Comparison of ENCODE assay signal across 13 cellular contexts in genomic region chr4:56626420-56626819, GRCh38. TPM values are rescaled to one million over a fixed set of nuclear protein-coding genes. Genes with fewer than 3 reads are reported as not detected.
DNase-seq lines count a peak whose midpoint lies in the region; ATAC-seq and TF ChIP-seq lines count a peak whose summit lies in the region.
"Had no signal": no experiment of that assay in that cellular context is flagged by ENCODE, and none has a peak within 500 bp of the region (broad histone marks: within the 10 kb centered on the region; RNA-seq: fewer than 3 reads in every experiment).

No MANE protein-coding gene starts in this region.

- CTCF ChIA-PET in activated CD4-positive, alpha-beta T cell treated with anti-CD3 and anti-CD28 coated beads for 36 hours (lab: Charles Lee): no interaction called here

- intact Hi-C loops in activated CD4-positive, alpha-beta T cell treated with anti-CD3 and anti-CD28 coated beads for 36 hours (cut with DNase I, micrococcal nuclease): no loop called here

- H3K36me3 Mint-ChIP-seq in activated CD4-positive, alpha-beta T cell treated with anti-CD3 and anti-CD28 coated beads for 36 hours (ENCODE audit: low read depth): peaks cover 11% of the 10 kb centered on the region
- H3K36me3 Mint-ChIP-seq: CD4-positive, CD25-positive, alpha-beta regulatory T cell had no signal

- WGBS in GM23248 (ENCODE audit: low coverage in 1 of 2, low lambda C conversion rate in 2 of 2, missing lambda C conversion rate in 2 of 2), 2 experiments: 21 to 22% methylated on average over 1 of the region's 1 CpG

- H3K4me2 ChIP-seq in GM23248 (ENCODE audit: unreplicated experiment) (no peak overlapping the region), Karpas-422 (ENCODE audit: low read depth, low read length, poor library complexity, severe bottlenecking) (no peak overlapping the region)
- H3K4me2 ChIP-seq: BLaER1 treated with 17β-estradiol and CSF1 and Interleukin-3, amounts not matched to agents 10 nM and 100 nM; GM23338 had no signal

- peaks cover 4% of the 10 kb centered on the region; the same call in 1 of the 2 replicates for H3F3A ChIP-seq in GM23248 (ENCODE audit: insufficient read depth)

- POLR2A ChIA-PET in activated CD4-positive, alpha-beta T cell treated with anti-CD3 and anti-CD28 coated beads for 36 hours (lab: Charles Lee): no interaction called here

- H3K36me3 ChIP-seq in GM23248 (ENCODE audit: low read depth): no peaks in the 10 kb centered on the region
- no peaks in the 10 kb centered on the region for H3K36me3 ChIP-seq in rectal smooth muscle tissue (ENCODE audit: control insufficient read depth, insufficient read depth, low read length)
- no peaks in the 10 kb centered on the region for H3K36me3 ChIP-seq in Karpas-422 (ENCODE audit: insufficient read depth, low read length)

- H4K20me1 ChIP-seq in GM23248 (ENCODE audit: insufficient read depth): no peaks in the 10 kb centered on the region
- H4K20me1 ChIP-seq in Karpas-422 (ENCODE audit: insufficient read depth, low read depth, low read length): no peaks in the 10 kb centered on the region
- H4K20me1 ChIP-seq: BLaER1 treated with 17β-estradiol and CSF1 and Interleukin-3, amounts not matched to agents 10 nM and 100 nM had no signal

- H3K9ac ChIP-seq in GM23248 (no peak overlapping the region), rectal smooth muscle tissue (ENCODE audit: low read length) (no peak overlapping the region), Karpas-422 (ENCODE audit: low read length) (no peak overlapping the region)
- H3K9ac ChIP-seq: BLaER1 treated with 17β-estradiol and CSF1 and Interleukin-3, amounts not matched to agents 10 nM and 100 nM had no signal

- H3K9me2 ChIP-seq in GM23248 (ENCODE audit: insufficient read depth): no peaks in the 10 kb centered on the region
- no peaks in the 10 kb centered on the region for H3K9me2 ChIP-seq in Karpas-422 (replicated peaks; ENCODE audit: insufficient read depth, low read length)

- H3K27ac ChIP-seq in GM23248 (no peak overlapping the region), rectal smooth muscle tissue (ENCODE audit: low read depth, low read length) (peak overlapping the region; percentile 84), Karpas-422 (ENCODE audit: low read length) (no peak overlapping the region)
- H3K27ac ChIP-seq: BLaER1 treated with 17β-estradiol and CSF1 and Interleukin-3, amounts not matched to agents 10 nM and 100 nM had no signal

- H3K9me3 Mint-ChIP-seq in activated CD4-positive, alpha-beta T cell treated with anti-CD3 and anti-CD28 coated beads for 36 hours (ENCODE audit: low read depth): peaks cover 15% of the 10 kb centered on the region

- peak; percentile 60 for ATAC-seq in activated CD4-positive, alpha-beta T cell treated with anti-CD3 and anti-CD28 coated beads for 36 hours
- ATAC-seq: GM23338 had no signal

- no peak overlapping the region for H2AFZ ChIP-seq in GM23248
- H2AFZ ChIP-seq in Karpas-422 (ENCODE audit: low read length): no peak overlapping the region
- H2AFZ ChIP-seq: GM23338 had no signal

- H3K27me3 ChIP-seq in GM23248 (replicated peaks; ENCODE audit: insufficient read depth) (peaks cover 34% of the 10 kb centered on the region), rectal smooth muscle tissue (ENCODE audit: control insufficient read depth, insufficient read depth, low read length) (no peaks in the 10 kb centered on the region), Karpas-422 (ENCODE audit: low read length) (no peaks in the 10 kb centered on the region)
- H3K27me3 ChIP-seq: BLaER1 treated with 17β-estradiol and CSF1 and Interleukin-3, amounts not matched to agents 10 nM and 100 nM had no signal

- no peaks in the 10 kb centered on the region for H3K79me2 ChIP-seq in GM23248 (ENCODE audit: insufficient read depth)
- H3K79me2 ChIP-seq in Karpas-422 (ENCODE audit: low read length): no peaks in the 10 kb centered on the region

- no peak overlapping the region for H3K4me3 ChIP-seq in GM23248
- H3K4me3 ChIP-seq in epithelial cell of esophagus (ENCODE audit: low read length): no peak overlapping the region
- no peak overlapping the region for H3K4me3 ChIP-seq in rectal smooth muscle tissue (ENCODE audit: low read length)
- no peak overlapping the region for H3K4me3 ChIP-seq in Karpas-422 (ENCODE audit: low read length)
- H3K4me3 ChIP-seq: BLaER1 treated with 17β-estradiol and CSF1 and Interleukin-3, amounts not matched to agents 10 nM and 100 nM; GM23338 had no signal

- no peak overlapping the region for H3K27ac Mint-ChIP-seq in activated CD4-positive, alpha-beta T cell treated with anti-CD3 and anti-CD28 coated beads for 36 hours
- H3K27ac Mint-ChIP-seq: CD4-positive, CD25-positive, alpha-beta regulatory T cell; GM23338 had no signal

- in situ Hi-C loops in GM23248 (cut with MboI): no loop called here
- in situ Hi-C loops in ACHN (cut with HindIII; ENCODE audit: low pct_ligation_motif_present, low pct_unique_long_range_greater_than_20kb, low sequenced_read_pairs): no loop called here

- no peaks in the 10 kb centered on the region for H3K9me3 ChIP-seq in GM23248 (ENCODE audit: low read depth)
- H3K9me3 ChIP-seq in Karpas-422 (ENCODE audit: low read length): peaks cover 3% of the 10 kb centered on the region; the same call in 1 of the 2 replicates

- peaks cover 5% of the 10 kb centered on the region for H3K4me1 Mint-ChIP-seq in activated CD4-positive, alpha-beta T cell treated with anti-CD3 and anti-CD28 coated beads for 36 hours
- H3K4me1 Mint-ChIP-seq: CD4-positive, CD25-positive, alpha-beta regulatory T cell; GM23338 had no signal

- no peak for TF ChIP-seq CTCF in epithelial cell of esophagus (IDR thresholded peaks at IDR 0.05; ENCODE audit: insufficient read depth, low read depth, low read length, missing control alignments)

- H3K4me1 ChIP-seq in GM23248 (ENCODE audit: insufficient read depth): peaks cover 10% of the 10 kb centered on the region
- H3K4me1 ChIP-seq in rectal smooth muscle tissue (ENCODE audit: control insufficient read depth, insufficient read depth, low read length): peaks cover 23% of the 10 kb centered on the region
- H3K4me1 ChIP-seq in Karpas-422 (ENCODE audit: low read length): no peaks in the 10 kb centered on the region
- H3K4me1 ChIP-seq: BLaER1 treated with 17β-estradiol and CSF1 and Interleukin-3, amounts not matched to agents 10 nM and 100 nM had no signal

- peaks cover 4% of the 10 kb centered on the region for H3K27me3 Mint-ChIP-seq in activated CD4-positive, alpha-beta T cell treated with anti-CD3 and anti-CD28 coated beads for 36 hours

- H3K4me3 Mint-ChIP-seq in activated CD4-positive, alpha-beta T cell treated with anti-CD3 and anti-CD28 coated beads for 36 hours: no peak overlapping the region
- H3K4me3 Mint-ChIP-seq: CD4-positive, CD25-positive, alpha-beta regulatory T cell; GM23338 had no signal

- no peak for DNase-seq in activated CD4-positive, alpha-beta T cell treated with anti-CD3 and anti-CD28 coated beads for 36 hours
- DNase-seq in activated CD4-positive, alpha-beta T cell treated with anti-CD3 and anti-CD28 coated beads for 1 hour: no peak
- peak; percentile 40 for DNase-seq in GM23248
- DNase-seq in epithelial cell of esophagus (ENCODE audit: low read depth): peak; percentile 32
- DNase-seq in Karpas-422: no peak
- no peak for DNase-seq in iPS-NIHi7 (ENCODE audit: extremely low spot score)
- no peak for DNase-seq in ACHN
- DNase-seq: 8988T; CD4-positive, CD25-positive, alpha-beta regulatory T cell; H7 had no signal

RNA-seq across cellular contexts. Expression of gene HOPX, which starts 54.7 kb away (rescaled TPM):
- total RNA-seq in activated CD4-positive, alpha-beta T cell treated with anti-CD3 and anti-CD28 coated beads for 36 hours: 10 to 100 TPM; 56.3 to 83.9 TPM
- total RNA-seq in GM23248 (2014; rRNA removed; shearing (Covaris generic)): not detected in 2 replicates
- polyA plus RNA-seq in GM23248 (2016; fragmentation: Nextera tagmentation; extraction: Ambion mirVana): not detected in 2 replicates
- not detected in 2 replicates for total RNA-seq in Karpas-422 (2014; rRNA removed; shearing (Covaris generic); ENCODE audit: low replicate concordance)
- total RNA-seq: GM23338, H7 had no signal
- polyA plus RNA-seq: GM23338 had no signal

Comparison
In these comparisons a context has a peak if more than half of its experiments do, and no peak if none do; other contexts are left out.
1. DNase-seq: peak in GM23248 (single experiment) and epithelial cell of esophagus (single experiment); none in activated CD4-positive, alpha-beta T cell treated with anti-CD3 and anti-CD28 coated beads for 36 hours (single experiment), activated CD4-positive, alpha-beta T cell treated with anti-CD3 and anti-CD28 coated beads for 1 hour (single experiment), Karpas-422 (single experiment), iPS-NIHi7 (single experiment) and ACHN (single experiment).
2. RNA of gene HOPX, which starts 54.7 kb away (total RNA-seq): 56.3 to 83.9 TPM in activated CD4-positive, alpha-beta T cell treated with anti-CD3 and anti-CD28 coated beads for 36 hours; not detected in GM23248 and not detected in Karpas-422; every median in the first group is over 10 times any median in the second.